Comparison of ENCODE assay signal across 9 cellular contexts in the genomic region with DNA sequence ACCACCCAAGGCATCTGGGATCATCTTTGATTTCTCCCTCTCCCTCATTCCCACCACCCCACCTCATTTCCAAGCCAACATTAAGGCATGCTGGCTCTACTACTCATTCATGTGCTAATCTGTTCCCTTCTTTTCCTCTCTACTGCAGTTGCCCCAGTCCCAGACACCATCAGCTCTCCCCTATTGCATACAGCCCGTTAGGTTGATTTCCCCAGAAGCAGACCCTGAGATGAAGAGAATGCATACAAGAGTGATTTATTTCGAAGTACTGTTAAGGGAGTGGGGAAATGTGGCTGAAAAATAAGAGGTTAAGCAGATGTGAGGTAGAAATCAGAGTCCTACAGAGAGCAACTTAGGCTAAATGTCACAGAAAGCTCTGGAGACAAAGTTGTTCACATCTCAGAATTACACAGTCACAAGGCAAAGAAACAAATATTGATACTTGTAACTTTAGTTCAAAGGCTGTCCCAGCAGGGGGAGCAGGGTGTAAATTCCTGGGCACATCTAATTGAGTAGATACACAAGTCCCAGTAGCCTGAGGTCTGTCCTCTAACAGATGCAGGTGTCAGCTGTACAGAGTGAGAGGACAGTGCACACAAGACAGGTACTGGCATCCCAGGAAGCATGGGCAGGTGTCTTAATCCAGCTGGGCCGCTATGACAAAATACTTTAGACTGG. TPM values are rescaled to one million over a fixed set of nuclear protein-coding genes. Genes with fewer than 3 reads are reported as not detected.
DNase-seq lines count a peak whose midpoint lies in the region; ATAC-seq and TF ChIP-seq lines count a peak whose summit lies in the region.
"Had no signal": no experiment of that assay in that cellular context is flagged by ENCODE, and none has a peak within 500 bp of the region (broad histone marks: within the 10 kb centered on the region; RNA-seq: fewer than 3 reads in every experiment).

No MANE protein-coding gene starts in this region.

- CTCF ChIA-PET in A673 (lab: Charles Lee): no interaction called here
- CTCF ChIA-PET in CD8-positive, alpha-beta T cell (lab: Charles Lee): interaction anchor here (1.5 kb wide), 1 partner anchor 641 kb away, joined by 3 read pairs; no protein-coding TSS in a partner anchor

- H3K4me1 Mint-ChIP-seq in brain: no peaks in the 10 kb centered on the region
- H3K4me1 Mint-ChIP-seq in CD8-positive, alpha-beta T cell (ENCODE audit: low read depth): no peaks in the 10 kb centered on the region

- no peak overlapping the region for H3K4me3 Mint-ChIP-seq in brain
- no peak overlapping the region for H3K4me3 Mint-ChIP-seq in CD8-positive, alpha-beta T cell
- H3K4me3 Mint-ChIP-seq: activated naive CD8-positive, alpha-beta T cell had no signal

- H3K27me3 Mint-ChIP-seq in brain: peaks cover 2% of the 10 kb centered on the region
- peaks cover 6% of the 10 kb centered on the region for H3K27me3 Mint-ChIP-seq in CD8-positive, alpha-beta T cell (ENCODE audit: low read depth)

- DNase-seq in A673 (ENCODE audit: low spot score) (peak; percentile 38), NCI-H146 (lab: John Stamatoyannopoulos, UW) (peak; percentile 31), smooth muscle cell (lab: John Stamatoyannopoulos, UW; ENCODE audit: unreplicated experiment) (no peak), NCI-H2081 treated with DMSO at 0.1 percent for 48 hours (lab: John Stamatoyannopoulos, UW) (no peak), NCI-H1048 (lab: John Stamatoyannopoulos, UW) (no peak)
- DNase-seq in CD8-positive, alpha-beta T cell: no peak

- H3K36me3 ChIP-seq in A673 (ENCODE audit: insufficient read depth, low read length, poor library complexity, severe bottlenecking): no peaks in the 10 kb centered on the region
- no peaks in the 10 kb centered on the region for H3K36me3 ChIP-seq in smooth muscle cell (ENCODE audit: low read depth)
- H3K36me3 ChIP-seq in CD8-positive, alpha-beta T cell (ENCODE audit: insufficient read depth, low read length): no peaks in the 10 kb centered on the region

- POLR2A ChIA-PET in A673 (lab: Charles Lee; ENCODE audit: low non-redundant PET): no interaction called here
- POLR2A ChIA-PET in CD8-positive, alpha-beta T cell (lab: Charles Lee): no interaction called here

- peak; percentile 81 for ATAC-seq in GM18502 (IDR thresholded peaks at IDR 0.05; ENCODE audit: poor library complexity, unreplicated experiment)
- no peak for ATAC-seq in CD8-positive, alpha-beta T cell

- intact Hi-C loops in A673 (cut with micrococcal nuclease; ENCODE audit: unreplicated experiment): loop anchor here (1.0 kb wide), 1 partner anchor 641 kb away; no protein-coding TSS in a partner anchor
- intact Hi-C loops in CD8-positive, alpha-beta T cell (cut with DNase I, micrococcal nuclease): loop anchor here in 1 of 2 experiments (2.0 kb wide), 1 partner anchor 642 kb away; no protein-coding TSS in a partner anchor

- H3K27ac Mint-ChIP-seq in brain: no peak overlapping the region
- no peak overlapping the region for H3K27ac Mint-ChIP-seq in CD8-positive, alpha-beta T cell
- H3K27ac Mint-ChIP-seq: activated naive CD8-positive, alpha-beta T cell had no signal

- no peak overlapping the region for H3K9ac ChIP-seq in smooth muscle cell (ENCODE audit: low read depth)

- H3F3A ChIP-seq in smooth muscle cell (ENCODE audit: low read depth): no peaks in the 10 kb centered on the region

- H3K4me2 ChIP-seq in smooth muscle cell: no peak overlapping the region

- H4K20me1 ChIP-seq in smooth muscle cell (ENCODE audit: low read depth): no peaks in the 10 kb centered on the region

- no peak overlapping the region for H2AFZ ChIP-seq in smooth muscle cell (ENCODE audit: low read depth)

- peaks cover 0 to 4% (median 0%) of the 10 kb centered on the region in 5 experiments for H3K9me3 Mint-ChIP-seq in brain
- no peaks in the 10 kb centered on the region for H3K9me3 Mint-ChIP-seq in CD8-positive, alpha-beta T cell

- no peaks in the 10 kb centered on the region for H3K79me2 ChIP-seq in smooth muscle cell (ENCODE audit: low read depth)

- H3K4me1 ChIP-seq in A673 (ENCODE audit: insufficient read depth, low read length, poor library complexity, severe bottlenecking) (no peaks in the 10 kb centered on the region), smooth muscle cell (ENCODE audit: low read depth) (no peaks in the 10 kb centered on the region)
- H3K4me1 ChIP-seq in CD8-positive, alpha-beta T cell (ENCODE audit: insufficient read depth, low read length): no peaks in the 10 kb centered on the region

- H3K27me3 ChIP-seq in A673 (replicated peaks; ENCODE audit: insufficient read depth, low read depth, low read length, poor library complexity) (no peaks in the 10 kb centered on the region), smooth muscle cell (ENCODE audit: low read depth) (no peaks in the 10 kb centered on the region)
- H3K27me3 ChIP-seq in CD8-positive, alpha-beta T cell (ENCODE audit: insufficient read depth, low read length): no peaks in the 10 kb centered on the region

- BruUV-seq in A673 (replicated peaks; lab: Mats Ljungman, UMichigan): no TSS peak

- H3K4me3 ChIP-seq in A673 (ENCODE audit: low read depth, low read length, poor library complexity, severe bottlenecking) (no peak overlapping the region), smooth muscle cell (no peak overlapping the region)
- no peak overlapping the region for H3K4me3 ChIP-seq in CD8-positive, alpha-beta T cell (ENCODE audit: low read depth, low read length)

- TF ChIP-seq CTCF in A673 (conservative IDR thresholded peaks at IDR 0.05; ENCODE audit: low read depth, low read length) (peak; percentile 39), brain (conservative IDR thresholded peaks at IDR 0.05) (peak; percentile 16 to 23), smooth muscle cell (IDR thresholded peaks at IDR 0.05; ENCODE audit: borderline replicate concordance, insufficient read depth, poor library complexity, severe bottlenecking) (peak; percentile 29)
- no peak for TF ChIP-seq CTCF in CD8-positive, alpha-beta T cell (IDR thresholded peaks at IDR 0.05)

- no peak overlapping the region for H3K27ac ChIP-seq in A673 (ENCODE audit: low read depth, low read length, poor library complexity, severe bottlenecking)
- H3K27ac ChIP-seq in smooth muscle cell (ENCODE audit: low read depth): no peak overlapping the region
- no peak overlapping the region for H3K27ac ChIP-seq in CD8-positive, alpha-beta T cell (ENCODE audit: low read depth, low read length)

- no peaks in the 10 kb centered on the region for H3K36me3 Mint-ChIP-seq in brain
- H3K36me3 Mint-ChIP-seq in CD8-positive, alpha-beta T cell: no peaks in the 10 kb centered on the region
- H3K36me3 Mint-ChIP-seq: activated naive CD8-positive, alpha-beta T cell had no signal

- H3K9me3 ChIP-seq in A673 (ENCODE audit: low read depth, low read length, poor library complexity, severe bottlenecking) (no peaks in the 10 kb centered on the region), smooth muscle cell (replicated peaks; ENCODE audit: low read depth) (no peaks in the 10 kb centered on the region)
- no peaks in the 10 kb centered on the region for H3K9me3 ChIP-seq in CD8-positive, alpha-beta T cell (ENCODE audit: low read length)

- WGBS in smooth muscle cell (ENCODE audit: low lambda C conversion rate): 86% methylated on average over 3 of the region's 3 CpGs

RNA-seq across cellular contexts. Expression of a gene that starts 20.9 kb away (rescaled TPM):
- total RNA-seq in A673 (2021) (not detected in 2 replicates), smooth muscle cell (not detected in 2 replicates)
- polyA plus RNA-seq in brain (ENCODE audit: insufficient read depth, low read depth, low replicate concordance) (not detected), smooth muscle cell (not detected in 2 replicates)
- total RNA-seq in CD8-positive, alpha-beta T cell: not detected

Comparison
In these comparisons a context has a peak if more than half of its experiments do, and no peak if none do; other contexts are left out.
1. DNase-seq: peak in A673 (single experiment) and NCI-H146 (single experiment); none in smooth muscle cell (single experiment), CD8-positive, alpha-beta T cell (0 of 7), NCI-H2081 treated with DMSO at 0.1 percent for 48 hours (single experiment) and NCI-H1048 (single experiment).